In genomic region chr12:47799357-47799955, GRCh38 we compare ENCODE assay signal across 11 cellular contexts. TPM values are rescaled to one million over a fixed set of nuclear protein-coding genes. Genes with fewer than 3 reads are reported as not detected.
DNase-seq lines count a peak whose midpoint lies in the region; ATAC-seq, FAIRE-seq and TF ChIP-seq lines count a peak whose summit lies in the region.
"Had no signal": no experiment of that assay in that cellular context is flagged by ENCODE, and none has a peak within 500 bp of the region (broad histone marks: within the 10 kb centered on the region; RNA-seq: fewer than 3 reads in every experiment).

No MANE protein-coding gene starts in this region.

- H3K4me2 ChIP-seq in osteoblast (ENCODE audit: insufficient read depth, low read length), result no peak overlapping the region

- H3K9me3 ChIP-seq in A673 (ENCODE audit: low read depth, low read length, poor library complexity, severe bottlenecking) (no peaks in the 10 kb centered on the region), osteoblast (ENCODE audit: low read depth, low read length) (no peaks in the 10 kb centered on the region), pancreas (no peaks in the 10 kb centered on the region)

- peaks cover 11% of the 10 kb centered on the region for H3K36me3 ChIP-seq in A673 (ENCODE audit: insufficient read depth, low read length, poor library complexity, severe bottlenecking)
- H3K36me3 ChIP-seq in osteoblast (ENCODE audit: insufficient read depth, low read length), result peaks cover 50% of the 10 kb centered on the region
- no peaks in the 10 kb centered on the region for H3K36me3 ChIP-seq in pancreas

- H3K4me1 ChIP-seq in A673 (ENCODE audit: insufficient read depth, low read length, poor library complexity, severe bottlenecking) (no peaks in the 10 kb centered on the region), osteoblast (ENCODE audit: insufficient read depth, low read length) (peaks cover 24% of the 10 kb centered on the region), pancreas (peaks cover 0 to 25% (median 0%) of the 10 kb centered on the region in 3 donors)

- H4K20me1 ChIP-seq in osteoblast (ENCODE audit: insufficient read depth, low read length), result peaks cover 73% of the 10 kb centered on the region

- no peak overlapping the region for H2AFZ ChIP-seq in osteoblast (ENCODE audit: low read length)

- H3K4me3 Mint-ChIP-seq in natural killer cell treated with Interleukin-12 subunit alpha and Interleukin-12 subunit beta and Interleukin-15 and Interleukin-18, amount 100 ng/mL, for 72 hours, result no peak overlapping the region
- H3K4me3 Mint-ChIP-seq: activated T-cell treated with anti-CD3 and anti-CD28 coated beads, Interleukin-2, amount 50 U/mL, for 72 hours had no signal

- POLR2A ChIA-PET in A673 (lab: Charles Lee; ENCODE audit: low non-redundant PET), result no interaction called here

- H3K36me3 Mint-ChIP-seq in natural killer cell treated with Interleukin-12 subunit alpha and Interleukin-12 subunit beta and Interleukin-15 and Interleukin-18, amount 100 ng/mL, for 72 hours, result peaks cover 5% of the 10 kb centered on the region

- H3K9me3 Mint-ChIP-seq in natural killer cell treated with Interleukin-12 subunit alpha and Interleukin-12 subunit beta and Interleukin-15 and Interleukin-18, amount 100 ng/mL, for 72 hours, result no peaks in the 10 kb centered on the region
- H3K9me3 Mint-ChIP-seq: activated T-cell treated with anti-CD3 and anti-CD28 coated beads, Interleukin-2, amount 50 U/mL, for 72 hours had no signal

- H3K4me3 ChIP-seq in A673 (ENCODE audit: low read depth, low read length, poor library complexity, severe bottlenecking), result no peak overlapping the region
- no peak overlapping the region for H3K4me3 ChIP-seq in osteoblast (ENCODE audit: insufficient read depth, low read length)
- H3K4me3 ChIP-seq in pancreas, result no peak overlapping the region

- no peak for ATAC-seq in pancreas
- ATAC-seq in natural killer cell treated with Interleukin-12 subunit alpha and Interleukin-12 subunit beta and Interleukin-15 and Interleukin-18, amount 100 ng/mL, for 72 hours, result no peak
- ATAC-seq: activated T-cell treated with anti-CD3 and anti-CD28 coated beads, Interleukin-2, amount 50 U/mL, for 72 hours; SK-N-SH treated with all-trans-retinoic acid at 6 μM for 48 hours had no signal

- TF ChIP-seq CTCF in A673 (conservative IDR thresholded peaks at IDR 0.05; ENCODE audit: low read depth, low read length) (no peak), osteoblast (IDR thresholded peaks at IDR 0.05; ENCODE audit: extremely low read depth, low read depth, low read length) (no peak), pancreas (IDR thresholded peaks at IDR 0.05) (no peak)

- H3K27me3 ChIP-seq in A673 (replicated peaks; ENCODE audit: insufficient read depth, low read depth, low read length, poor library complexity) (no peaks in the 10 kb centered on the region), osteoblast (ENCODE audit: insufficient read depth, low read length) (no peaks in the 10 kb centered on the region), pancreas (no peaks in the 10 kb centered on the region)

- peak overlapping the region in 1 of 2 donors; percentile 75 for H3K27ac Mint-ChIP-seq in natural killer cell treated with Interleukin-12 subunit alpha and Interleukin-12 subunit beta and Interleukin-15 and Interleukin-18, amount 100 ng/mL, for 72 hours
- H3K27ac Mint-ChIP-seq: activated T-cell treated with anti-CD3 and anti-CD28 coated beads, Interleukin-2, amount 50 U/mL, for 72 hours had no signal

- peaks cover 42 to 43% of the 10 kb centered on the region in 2 donors for H3K4me1 Mint-ChIP-seq in natural killer cell treated with Interleukin-12 subunit alpha and Interleukin-12 subunit beta and Interleukin-15 and Interleukin-18, amount 100 ng/mL, for 72 hours (ENCODE audit: low read depth in 2 of 2)

- H3K27ac ChIP-seq in A673 (ENCODE audit: low read depth, low read length, poor library complexity, severe bottlenecking), result peak overlapping the region; percentile 30
- H3K27ac ChIP-seq in osteoblast (ENCODE audit: low read depth, low read length), result peak overlapping the region; percentile 24
- H3K27ac ChIP-seq in pancreas, result no peak overlapping the region
- H3K27ac ChIP-seq: C4-2B had no signal

- BruUV-seq in A673 (replicated peaks; lab: Mats Ljungman, UMichigan), result no TSS peak

- FAIRE-seq in frontal cortex (lab: Jason Lieb, UNC) (no peak), pancreas (lab: Jason Lieb, UNC) (no peak)

- CTCF ChIA-PET in A673 (lab: Charles Lee), result no interaction called here

- WGBS in pancreas, 2 donors, result 86 to 88% methylated on average over 7 of the region's 7 CpGs

- no peak for DNase-seq in A673 (ENCODE audit: low spot score)
- peak; percentile 36 for DNase-seq in UCSD-AML1 (lab: John Stamatoyannopoulos, UW; ENCODE audit: unreplicated experiment)
- peak; percentile 51 to 66 for DNase-seq in frontal cortex (ENCODE audit: low spot score in 2 of 2)
- peak; percentile 97 for DNase-seq in osteoblast (ENCODE audit: insufficient read length, low spot score, missing footprints)
- DNase-seq in islet precursor cell, result no peak
- no peak for DNase-seq in pancreas
- no peak for DNase-seq in natural killer cell treated with Interleukin-12 subunit alpha and Interleukin-12 subunit beta and Interleukin-15 and Interleukin-18, amount 100 ng/mL, for 72 hours (ENCODE audit: low spot score)
- no peak for DNase-seq in stimulated activated CD4-positive, alpha-beta T cell treated with anti-CD3 and anti-CD28 coated beads, Interleukin-4, amount 100 ng/mL, for 1 hour
- DNase-seq: activated T-cell treated with anti-CD3 and anti-CD28 coated beads, Interleukin-2, amount 50 U/mL, for 72 hours had no signal

- no peaks in the 10 kb centered on the region for H3K27me3 Mint-ChIP-seq in natural killer cell treated with Interleukin-12 subunit alpha and Interleukin-12 subunit beta and Interleukin-15 and Interleukin-18, amount 100 ng/mL, for 72 hours

- peaks cover 77% of the 10 kb centered on the region for H3K79me2 ChIP-seq in osteoblast (ENCODE audit: insufficient read depth, low read length)

- intact Hi-C loops in A673 (cut with micrococcal nuclease; ENCODE audit: unreplicated experiment) (no loop called here), pancreas (cut with DNase I) (no loop called here)

RNA-seq across cellular contexts. Expression of gene HDAC7, which starts 20.2 kb away (rescaled TPM):
- total RNA-seq in A673 (2021) (58.9 and 63.0 TPM in 2 replicates), frontal cortex (4.9 TPM), osteoblast (39.8 and 41.3 TPM in 2 replicates), pancreas (10 to 100 TPM; 17.9 to 45.5 (median 20.1) TPM)
- polyA plus RNA-seq in pancreas, result 10 to 100 TPM; 36.6 to 48.1 TPM
- 100 to 1,000 TPM; 127 to 176 TPM for total RNA-seq in natural killer cell treated with Interleukin-12 subunit alpha and Interleukin-12 subunit beta and Interleukin-15 and Interleukin-18, amount 100 ng/mL, for 72 hours

RNA-seq across cellular contexts. Expression of gene SLC48A1, which starts 26.4 kb away (rescaled TPM):
- total RNA-seq in A673 (2021) (39.3 and 39.8 TPM in 2 replicates), frontal cortex (8.6 TPM), osteoblast (18.0 and 19.2 TPM in 2 replicates), pancreas (10 to 100 TPM; 12.2 to 17.2 (median 13.9) TPM)
- polyA plus RNA-seq in pancreas, result 10 to 100 TPM; 12.4 to 14.2 TPM
- total RNA-seq in natural killer cell treated with Interleukin-12 subunit alpha and Interleukin-12 subunit beta and Interleukin-15 and Interleukin-18, amount 100 ng/mL, for 72 hours, result 1 to 10 TPM; 5.1 to 9.8 TPM

RNA-seq across cellular contexts. Expression of gene RAPGEF3, which starts 40.8 kb away (rescaled TPM):
- total RNA-seq in A673 (2021) (4.3 and 5.7 TPM in 2 replicates), frontal cortex (7.7 TPM), osteoblast (3.5 and 4.3 TPM in 2 replicates), pancreas (1 to 10 TPM; 2.5 to 6.7 (median 5.0) TPM)
- polyA plus RNA-seq in pancreas, result 10 to 100 TPM; 51.4 to 54.4 TPM
- total RNA-seq in natural killer cell treated with Interleukin-12 subunit alpha and Interleukin-12 subunit beta and Interleukin-15 and Interleukin-18, amount 100 ng/mL, for 72 hours, result under 1 TPM; 0.19 to 0.25 TPM

Comparison
In these comparisons a context has a peak if more than half of its experiments do, and no peak if none do; other contexts are left out.
1. DNase-seq: peak in UCSD-AML1 (single experiment), frontal cortex (2 of 2) and osteoblast (single experiment); none in A673 (single experiment), islet precursor cell (single experiment), pancreas (0 of 6), natural killer cell treated with Interleukin-12 subunit alpha and Interleukin-12 subunit beta and Interleukin-15 and Interleukin-18, amount 100 ng/mL, for 72 hours (single experiment) and stimulated activated CD4-positive, alpha-beta T cell treated with anti-CD3 and anti-CD28 coated beads, Interleukin-4, amount 100 ng/mL, for 1 hour (single experiment).
2. H3K27ac ChIP-seq: peak in A673 (single experiment) and osteoblast (single experiment); none in pancreas (0 of 4).